In genomic region chr1:88961647-88962275, GRCh38 we compare ENCODE assay signal across 33 cellular contexts.
"Had no signal": no experiment of that assay in that cellular context is flagged by ENCODE, and none has a peak within 500 bp of the region (broad histone marks: within the 10 kb centered on the region; RNA-seq: fewer than 3 reads in every experiment).

No MANE protein-coding gene starts in this region.

- H3K4me2 ChIP-seq: SK-N-SH had no signal

- DNase-seq: activated B cell treated with CpG ODN at 0.5 μM for 24 hours; activated CD4-positive, alpha-beta T cell treated with anti-CD3 and anti-CD28 coated beads for 1 hour; activated CD4-positive, alpha-beta T cell treated with anti-CD3 and anti-CD28 coated beads, Interleukin-2, amount 10 ng/mL, durations not matched to agents 24 days and 14 days; activated CD4-positive, alpha-beta T cell treated with anti-CD3 and anti-CD28 coated beads, Interleukin-2, amount 50 U/mL, for 48 hours; activated CD8-positive, alpha-beta memory T cell treated with anti-CD3 and anti-CD28 coated beads, Interleukin-2, amount 10 ng/mL, durations not matched to agents 7 days and 5 days; activated effector memory CD4-positive, alpha-beta T cell treated with anti-CD3 and anti-CD28 coated beads, Interleukin-2, amount 50 U/mL, for 16 hours; activated naive CD4-positive, alpha-beta T cell treated with anti-CD3 and anti-CD28 coated beads for 36 hours; activated T-cell treated with anti-CD3 and anti-CD28 coated beads, Interleukin-2, amount 50 U/mL, for 24 hours; amygdala; brain microvascular endothelial cell; KG1; MG63; MV-4-11; NCI-H1092 treated with DMSO at 0.1 percent for 48 hours; NCI-H1417 treated with DMSO at 0.1 percent for 48 hours; NCI-H1694; NCI-H2029; NCI-H2107; NCI-H2171 treated with DMSO at 0.1 percent for 48 hours; NCI-H226; NCI-H510A; NCI-H526 treated with DMSO at 0.1 percent for 48 hours; NCI-H82; Right ventricle myocardium superior; RPMI8226; SJCRH30; SK-N-SH; T-helper 2 cell; T1000 had no signal

- H3K9me3 ChIP-seq: MG63, SJCRH30, SK-N-SH had no signal

- H3K4me3 ChIP-seq: MG63, SJCRH30 had no signal

- H3K4me1 ChIP-seq: SJCRH30 had no signal

- H3K4me3 Mint-ChIP-seq: activated B cell treated with CpG ODN at 0.5 μM for 24 hours; activated CD4-positive, alpha-beta T cell treated with anti-CD3 and anti-CD28 coated beads, Interleukin-2, amount 10 ng/mL, durations not matched to agents 24 days and 14 days; activated CD8-positive, alpha-beta memory T cell treated with anti-CD3 and anti-CD28 coated beads, Interleukin-2, amount 10 ng/mL, durations not matched to agents 7 days and 5 days; activated naive CD4-positive, alpha-beta T cell treated with anti-CD3 and anti-CD28 coated beads for 36 hours; activated naive CD8-positive, alpha-beta T cell; activated T-cell treated with anti-CD3 and anti-CD28 coated beads, Interleukin-2, amount 50 U/mL, for 24 hours; activated T-helper 1 cell treated with anti-CD3 and anti-CD28 coated beads, Interleukin-12 subunit alpha, Interleukin-12 subunit beta, Interleukin-2, Interleukin-4 antibody, amounts not matched to agents 30 ng/mL and 10 ng/mL and 1 ng/mL, durations not matched to agents 14 hours and 24 hours and 36 hours; IgD-negative memory B cell had no signal

- H3K27me3 Mint-ChIP-seq: activated B cell treated with CpG ODN at 0.5 μM for 24 hours; activated CD4-positive, alpha-beta T cell treated with anti-CD3 and anti-CD28 coated beads, Interleukin-2, amount 10 ng/mL, durations not matched to agents 24 days and 14 days; activated CD8-positive, alpha-beta memory T cell treated with anti-CD3 and anti-CD28 coated beads, Interleukin-2, amount 10 ng/mL, durations not matched to agents 7 days and 5 days; activated naive CD8-positive, alpha-beta T cell; activated T-cell treated with anti-CD3 and anti-CD28 coated beads, Interleukin-2, amount 50 U/mL, for 24 hours; IgD-negative memory B cell had no signal

- H3K9ac ChIP-seq: SK-N-SH had no signal

- ATAC-seq: activated CD8-positive, alpha-beta memory T cell treated with anti-CD3 and anti-CD28 coated beads, Interleukin-2, amount 10 ng/mL, durations not matched to agents 7 days and 5 days; Panc1 had no signal

- H3K27ac Mint-ChIP-seq: activated B cell treated with CpG ODN at 0.5 μM for 24 hours; activated CD4-positive, alpha-beta T cell treated with anti-CD3 and anti-CD28 coated beads, Interleukin-2, amount 10 ng/mL, durations not matched to agents 24 days and 14 days; activated CD8-positive, alpha-beta memory T cell treated with anti-CD3 and anti-CD28 coated beads, Interleukin-2, amount 10 ng/mL, durations not matched to agents 7 days and 5 days; activated naive CD4-positive, alpha-beta T cell treated with anti-CD3 and anti-CD28 coated beads for 36 hours; activated naive CD8-positive, alpha-beta T cell; activated T-cell treated with anti-CD3 and anti-CD28 coated beads, Interleukin-2, amount 50 U/mL, for 24 hours had no signal

- H3K27me3 ChIP-seq: brain microvascular endothelial cell, MG63, SJCRH30 had no signal

- H3K4me1 Mint-ChIP-seq: activated B cell treated with CpG ODN at 0.5 μM for 24 hours; activated CD8-positive, alpha-beta memory T cell treated with anti-CD3 and anti-CD28 coated beads, Interleukin-2, amount 10 ng/mL, durations not matched to agents 7 days and 5 days had no signal

- H3K27ac ChIP-seq: brain microvascular endothelial cell, SJCRH30 had no signal

- H3K9me3 Mint-ChIP-seq: activated B cell treated with CpG ODN at 0.5 μM for 24 hours; activated CD4-positive, alpha-beta T cell treated with anti-CD3 and anti-CD28 coated beads, Interleukin-2, amount 10 ng/mL, durations not matched to agents 24 days and 14 days; activated naive CD4-positive, alpha-beta T cell treated with anti-CD3 and anti-CD28 coated beads for 36 hours; activated T-cell treated with anti-CD3 and anti-CD28 coated beads, Interleukin-2, amount 50 U/mL, for 24 hours; activated T-helper 1 cell treated with anti-CD3 and anti-CD28 coated beads, Interleukin-12 subunit alpha, Interleukin-12 subunit beta, Interleukin-2, Interleukin-4 antibody, amounts not matched to agents 30 ng/mL and 10 ng/mL and 1 ng/mL, durations not matched to agents 14 hours and 24 hours and 36 hours; IgD-negative memory B cell had no signal
